Comparison of ENCODE assay signal across 8 cellular contexts in the genomic region with DNA sequence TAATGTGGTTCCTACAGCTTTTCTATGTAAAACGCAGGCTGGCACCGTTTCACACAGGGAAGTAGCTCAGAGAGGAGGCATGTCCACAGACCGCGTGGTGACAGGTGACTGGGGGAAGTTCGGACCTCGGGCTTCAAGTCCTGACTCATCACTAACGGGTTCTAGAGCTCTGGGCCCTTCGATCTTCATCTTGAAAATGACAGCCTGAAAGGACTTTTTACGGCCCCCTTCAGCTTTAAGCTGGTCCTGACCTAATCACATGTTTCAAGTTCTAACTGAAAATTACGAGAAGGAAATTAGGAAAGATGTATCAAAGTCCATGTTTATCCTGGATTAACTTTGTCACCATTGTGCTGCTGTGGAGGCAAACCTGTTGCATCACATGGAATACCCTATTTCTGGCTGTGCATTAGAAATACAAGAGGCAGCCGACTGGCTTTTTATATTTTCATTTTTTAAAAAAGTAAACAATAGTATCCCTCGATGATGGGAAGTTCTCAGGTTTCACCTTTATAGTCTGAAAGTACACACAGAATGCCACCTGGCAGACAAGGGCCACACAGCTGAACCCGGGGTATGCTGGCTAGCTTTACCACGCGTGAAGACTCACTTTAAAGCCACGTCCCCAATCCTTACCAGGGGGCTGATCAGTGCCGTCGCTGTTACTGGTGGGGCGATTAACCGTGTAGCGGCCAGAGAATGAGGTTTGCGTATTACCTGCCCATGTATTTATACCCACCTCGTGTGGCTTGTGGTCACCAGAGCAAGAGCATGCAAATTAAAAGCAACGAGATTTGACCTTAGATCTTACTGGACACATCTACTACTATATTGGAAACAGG. TPM values are rescaled to one million over a fixed set of nuclear protein-coding genes. Genes with fewer than 3 reads are reported as not detected.
DNase-seq lines count a peak whose midpoint lies in the region; TF ChIP-seq lines count a peak whose summit lies in the region.

No MANE protein-coding gene starts in this region.

- H3K18ac ChIP-seq in H9 (ENCODE audit: insufficient read length, low read depth, low read length), result no peak overlapping the region

- H3K4me1 Mint-ChIP-seq in H9, result peaks cover 10 to 12% of the 10 kb centered on the region in 2 experiments

- no peak overlapping the region for H4K8ac ChIP-seq in H9 (replicated peaks; ENCODE audit: insufficient read length, low read depth, low read length)

- H4K91ac ChIP-seq in H9 (ENCODE audit: insufficient read length, low read depth, low read length), result no peak overlapping the region

- H2BK12ac ChIP-seq in H9 (ENCODE audit: insufficient read length, low read depth, low read length), result no peak overlapping the region

- H3K9me3 ChIP-seq in H9 (ENCODE audit: control insufficient read depth, low read depth, low read length), result no peaks in the 10 kb centered on the region
- no peaks in the 10 kb centered on the region for H3K9me3 ChIP-seq in MG63
- H3K9me3 ChIP-seq in neutrophil, result no peaks in the 10 kb centered on the region

- peak; percentile 6 for DNase-seq in NCI-H2107 treated with DMSO at 0.1 percent for 48 hours (lab: John Stamatoyannopoulos, UW; ENCODE audit: unreplicated experiment)
- DNase-seq in NCI-H2107 (lab: John Stamatoyannopoulos, UW), result no peak
- no peak for DNase-seq in H9
- peak; percentile 22 for DNase-seq in MG63
- peak; percentile 10 for DNase-seq in activated T-cell treated with anti-CD3 and anti-CD28 coated beads for 24 hours (ENCODE audit: low read depth)
- DNase-seq in fibroblast of villous mesenchyme (ENCODE audit: low read depth), result peak; percentile 49
- DNase-seq in NCI-H2196 (lab: John Stamatoyannopoulos, UW; ENCODE audit: unreplicated experiment), result no peak

- no peak overlapping the region for H3T11ph ChIP-seq in H9 (ENCODE audit: low read length)

- H2BK5ac ChIP-seq in H9 (ENCODE audit: insufficient read length, low read length), result no peak overlapping the region

- H3K79me2 ChIP-seq in H9 (ENCODE audit: insufficient read depth, low read length), result no peaks in the 10 kb centered on the region

- no peak overlapping the region for H2BK15ac ChIP-seq in H9 (ENCODE audit: low read depth, low read length)

- H3K23me2 ChIP-seq in H9 (ENCODE audit: insufficient read length, low read depth, low read length, poor library complexity, severe bottlenecking), result peaks cover 18% of the 10 kb centered on the region

- H3K9ac ChIP-seq in H9 (ENCODE audit: extremely low read depth, insufficient read length, low read length), result no peak overlapping the region

- H3K9me3 Mint-ChIP-seq in H9, result no peaks in the 10 kb centered on the region

- H3K36me3 Mint-ChIP-seq in H9 (ENCODE audit: insufficient read depth in 1 of 3, low read depth in 3 of 3), result no peaks in the 10 kb centered on the region

- H3K56ac ChIP-seq in H9 (ENCODE audit: insufficient read length, low read depth, low read length), result no peak overlapping the region

- peak overlapping the region; percentile 56 to 80 for H3K4me3 Mint-ChIP-seq in H9

- peak overlapping the region; percentile 90 for H3K4me2 ChIP-seq in H9 (ENCODE audit: insufficient read depth, insufficient read length, low read length)

- H3K79me1 ChIP-seq in H9 (ENCODE audit: insufficient read depth, low read depth, low read length, poor library complexity, severe bottlenecking), result no peaks in the 10 kb centered on the region

- H4K20me1 ChIP-seq in H9 (ENCODE audit: control insufficient read depth, insufficient read depth, insufficient read length), result no peaks in the 10 kb centered on the region

- H3K4me1 ChIP-seq in H9 (ENCODE audit: insufficient read depth, low read length) (peaks cover 4% of the 10 kb centered on the region; the same call in 1 of the 2 replicates), neutrophil (ENCODE audit: control insufficient read depth in 1 of 2, insufficient read depth in 1 of 2, low read depth in 1 of 2, low read length in 1 of 2) (peaks cover 22 to 34% of the 10 kb centered on the region in 2 experiments)

- H3K14ac ChIP-seq in H9 (ENCODE audit: insufficient read depth, low read length), result no peak overlapping the region

- H2BK120ac ChIP-seq in H9 (ENCODE audit: low read depth, low read length, poor library complexity, severe bottlenecking), result no peak overlapping the region

- TF ChIP-seq CTCF in H9 (conservative IDR thresholded peaks at IDR 0.05) (no peak), fibroblast of villous mesenchyme (IDR thresholded peaks at IDR 0.05; ENCODE audit: insufficient read depth, low read depth, low read length) (no peak), neutrophil (IDR thresholded peaks at IDR 0.05) (no peak)

- H3K36me3 ChIP-seq in MG63 (no peaks in the 10 kb centered on the region), neutrophil (no peaks in the 10 kb centered on the region)

- no peak overlapping the region for H2BK20ac ChIP-seq in H9 (ENCODE audit: low read depth, low read length, poor library complexity, severe bottlenecking)

- no peak overlapping the region for H3K27ac ChIP-seq in H9 (ENCODE audit: insufficient read length, low read depth, low read length)
- peak overlapping the region; percentile 77 for H3K27ac ChIP-seq in neutrophil

- H3K4me3 ChIP-seq in MG63, result peak overlapping the region; percentile 83
- peak overlapping the region; percentile 97 for H3K4me3 ChIP-seq in fibroblast of villous mesenchyme (ENCODE audit: low read depth, low read length)
- H3K4me3 ChIP-seq in neutrophil (ENCODE audit: low read depth in 1 of 2, low read length in 1 of 2), result peak overlapping the region; percentile 88 to 89

- H3K4ac ChIP-seq in H9 (ENCODE audit: low read depth, low read length), result no peak overlapping the region

- H3K23ac ChIP-seq in H9 (ENCODE audit: insufficient read length, low read depth, low read length), result no peak overlapping the region

- no peak overlapping the region for H3K27ac Mint-ChIP-seq in H9

- H2AFZ ChIP-seq in H9 (ENCODE audit: low read length), result no peak overlapping the region

- no peak overlapping the region for H4K5ac ChIP-seq in H9 (ENCODE audit: insufficient read length, low read depth, low read length)

- H3K27me3 Mint-ChIP-seq in H9 (ENCODE audit: low read depth), result peaks cover 45% of the 10 kb centered on the region

- peaks cover 4% of the 10 kb centered on the region; the same call in 1 of the 2 replicates for H3K27me3 ChIP-seq in H9 (ENCODE audit: insufficient read depth, low read length)
- no peaks in the 10 kb centered on the region for H3K27me3 ChIP-seq in MG63
- no peaks in the 10 kb centered on the region for H3K27me3 ChIP-seq in neutrophil

- no CpG with 5 or more reads among the region's 24 CpGs for WGBS in H9 (ENCODE audit: extremely low coverage, insufficient read length, low lambda C conversion rate)

- H2AK5ac ChIP-seq in H9 (ENCODE audit: insufficient read length, low read length), result no peak overlapping the region

RNA-seq across cellular contexts. Expression of gene MAN1A1, which starts 1.9 kb away (rescaled TPM):
- total RNA-seq in H9 (2021) (1.6 and 1.9 TPM in 2 replicates), fibroblast of villous mesenchyme (76.3 and 104 TPM in 2 replicates)
- total RNA-seq in MG63 (2014; rRNA removed; shearing (Covaris generic); ENCODE audit: low replicate concordance), result 14.2 and 29.6 TPM in 2 replicates

Comparison
In these comparisons a context has a peak if more than half of its experiments do, and no peak if none do; other contexts are left out.
1. DNase-seq: peak in NCI-H2107 treated with DMSO at 0.1 percent for 48 hours (single experiment), MG63 (single experiment), activated T-cell treated with anti-CD3 and anti-CD28 coated beads for 24 hours (single experiment) and fibroblast of villous mesenchyme (single experiment); none in NCI-H2107 (single experiment), H9 (single experiment) and NCI-H2196 (single experiment).
2. Peak in every context shown above with its lines, with median percentiles within 50 percentile points of each other: H3K4me3 ChIP-seq.